ENCODE assay signal across 11 cellular contexts in genomic region chr6:15299430-15300131, GRCh38. TPM values are rescaled to one million over a fixed set of nuclear protein-coding genes. Genes with fewer than 3 reads are reported as not detected.
DNase-seq lines count a peak whose midpoint lies in the region; ATAC-seq, FAIRE-seq and TF ChIP-seq lines count a peak whose summit lies in the region.
"Had no signal": no experiment of that assay in that cellular context is flagged by ENCODE, and none has a peak within 500 bp of the region (broad histone marks: within the 10 kb centered on the region; RNA-seq: fewer than 3 reads in every experiment).

No MANE protein-coding gene starts in this region.

- no peak overlapping the region for H3K4me3 ChIP-seq in GM12864 (ENCODE audit: low read depth, low read length)
- H3K4me3 ChIP-seq: gastrocnemius medialis, upper lobe of left lung had no signal

- peak; percentile 87 for DNase-seq in GM12864 (ENCODE audit: low read depth)
- peak; percentile 86 for DNase-seq in activated CD8-positive, alpha-beta T cell treated with anti-CD3 and anti-CD28 coated beads for 36 hours
- peak; percentile 44 for DNase-seq in inferior parietal cortex (ENCODE audit: extremely low spot score)
- peak; percentile 21 for DNase-seq in urothelium cell line (ENCODE audit: low spot score)
- DNase-seq in NCI-H748 treated with DMSO at 0.1 percent for 48 hours (lab: John Stamatoyannopoulos, UW): no peak
- no peak for DNase-seq in NCI-H446 (lab: John Stamatoyannopoulos, UW)

- POLR2A ChIA-PET in activated CD8-positive, alpha-beta T cell treated with anti-CD3 and anti-CD28 coated beads for 36 hours (lab: Charles Lee): interaction anchor here (0.6 to 1.3 kb wide), 6 partner anchors 12 to 87 kb away, joined by 3 read pairs; no protein-coding TSS in a partner anchor

- TF ChIP-seq CTCF in GM12864 (IDR thresholded peaks at IDR 0.05; ENCODE audit: low read depth, low read length, missing control alignments): no peak
- no peak for TF ChIP-seq CTCF in activated CD8-positive, alpha-beta T cell treated with anti-CD3 and anti-CD28 coated beads for 36 hours (IDR thresholded peaks at IDR 0.05)

- intact Hi-C loops in activated CD8-positive, alpha-beta T cell treated with anti-CD3 and anti-CD28 coated beads for 36 hours (cut with micrococcal nuclease): loop anchor here (5.0 kb wide), 1 partner anchor 47 kb away; no protein-coding TSS in a partner anchor

- H3K9me3 Mint-ChIP-seq in activated CD8-positive, alpha-beta T cell treated with anti-CD3 and anti-CD28 coated beads for 36 hours: no peaks in the 10 kb centered on the region

- H3K4me3 Mint-ChIP-seq in activated CD8-positive, alpha-beta T cell treated with anti-CD3 and anti-CD28 coated beads for 36 hours: peak overlapping the region; percentile 34

- peaks cover 13% of the 10 kb centered on the region for H3K36me3 Mint-ChIP-seq in activated CD8-positive, alpha-beta T cell treated with anti-CD3 and anti-CD28 coated beads for 36 hours (ENCODE audit: low read depth)

- H3K27ac Mint-ChIP-seq in activated CD8-positive, alpha-beta T cell treated with anti-CD3 and anti-CD28 coated beads for 36 hours: peak overlapping the region; percentile 83

- peaks cover 82% of the 10 kb centered on the region for H3K4me1 Mint-ChIP-seq in activated CD8-positive, alpha-beta T cell treated with anti-CD3 and anti-CD28 coated beads for 36 hours (ENCODE audit: low read depth)

- CTCF ChIA-PET in activated CD8-positive, alpha-beta T cell treated with anti-CD3 and anti-CD28 coated beads for 36 hours (lab: Charles Lee): no interaction called here

- no peaks in the 10 kb centered on the region for H3K27me3 Mint-ChIP-seq in activated CD8-positive, alpha-beta T cell treated with anti-CD3 and anti-CD28 coated beads for 36 hours

- FAIRE-seq in urothelium cell line (lab: Jason Lieb, UNC): no peak

- ATAC-seq in GM21528 (IDR thresholded peaks at IDR 0.05; ENCODE audit: low FRiP score, unreplicated experiment) (peak; percentile 74), HG03575 (IDR thresholded peaks at IDR 0.05; ENCODE audit: extremely low read depth, insufficient number of reproducible peaks, low FRiP score, unreplicated experiment) (peak; percentile 51)
- peak; percentile 65 for ATAC-seq in activated CD8-positive, alpha-beta T cell treated with anti-CD3 and anti-CD28 coated beads for 36 hours
- ATAC-seq: Panc1 had no signal

RNA-seq across cellular contexts. Expression of gene JARID2, which starts 53.7 kb away (rescaled TPM):
- total RNA-seq in activated CD8-positive, alpha-beta T cell treated with anti-CD3 and anti-CD28 coated beads for 36 hours: 10 to 100 TPM; 25.4 to 25.5 TPM

Comparison
In these comparisons a context has a peak if more than half of its experiments do, and no peak if none do; other contexts are left out.
1. DNase-seq: peak in GM12864 (single experiment), activated CD8-positive, alpha-beta T cell treated with anti-CD3 and anti-CD28 coated beads for 36 hours (single experiment), inferior parietal cortex (single experiment) and urothelium cell line (single experiment); none in NCI-H748 treated with DMSO at 0.1 percent for 48 hours (single experiment) and NCI-H446 (0 of 2).
2. Peak in every context shown above with its lines, with median percentiles within 50 percentile points of each other: ATAC-seq.